ENCODE assay signal across 29 cellular contexts in genomic region chr4:149223659-149224058, GRCh38.
DNase-seq lines count a peak whose midpoint lies in the region; ATAC-seq and TF ChIP-seq lines count a peak whose summit lies in the region.
"Had no signal": no experiment of that assay in that cellular context is flagged by ENCODE, and none has a peak within 500 bp of the region (broad histone marks: within the 10 kb centered on the region; RNA-seq: fewer than 3 reads in every experiment).

No MANE protein-coding gene starts in this region.

- no peaks in the 10 kb centered on the region for H3K27me3 Mint-ChIP-seq in activated T-cell treated with anti-CD3 and anti-CD28 coated beads, Interleukin-2, amount 50 U/mL, for 72 hours (ENCODE audit: low read depth)
- H3K27me3 Mint-ChIP-seq: activated naive CD8-positive, alpha-beta T cell; activated T-cell treated with anti-CD3 and anti-CD28 coated beads, Interleukin-2, amount 50 U/mL, for 24 hours; effector memory CD8-positive, alpha-beta T cell; natural killer cell treated with Interleukin-12 subunit alpha and Interleukin-12 subunit beta and Interleukin-15 and Interleukin-18, amount 100 ng/mL, for 72 hours; stimulated activated naive CD8-positive, alpha-beta T cell treated with anti-CD3 and anti-CD28 coated beads, Interleukin-15, amount 100 ng/mL, for 72 hours had no signal

- no peak for TF ChIP-seq RAD21 in IMR-90 (IDR thresholded peaks at IDR 0.05; ENCODE audit: low read length)

- dilution Hi-C loops in IMR-90 (cut with HindIII; ENCODE audit: low sequenced_read_pairs, unreplicated experiment): no loop called here

- no peak overlapping the region for H2BK20ac ChIP-seq in IMR-90 (ENCODE audit: low read depth, low read length)

- H3K79me1 ChIP-seq in IMR-90 (ENCODE audit: low read depth in 1 of 2, low read length in 2 of 2): no peaks in the 10 kb centered on the region

- H2BK120ac ChIP-seq in IMR-90 (ENCODE audit: low read depth, low read length): no peak overlapping the region

- no peak overlapping the region for H2AK5ac ChIP-seq in IMR-90 (ENCODE audit: low read depth, low read length)

- no peak overlapping the region for H3K27ac Mint-ChIP-seq in activated T-cell treated with anti-CD3 and anti-CD28 coated beads, Interleukin-2, amount 50 U/mL, for 72 hours
- H3K27ac Mint-ChIP-seq: activated naive CD8-positive, alpha-beta T cell; activated T-cell treated with anti-CD3 and anti-CD28 coated beads, Interleukin-2, amount 50 U/mL, for 24 hours; effector memory CD8-positive, alpha-beta T cell; mesothelial cell of epicardium; natural killer cell treated with Interleukin-12 subunit alpha and Interleukin-12 subunit beta and Interleukin-15 and Interleukin-18, amount 100 ng/mL, for 72 hours; stimulated activated naive CD8-positive, alpha-beta T cell treated with anti-CD3 and anti-CD28 coated beads, Interleukin-15, amount 100 ng/mL, for 72 hours had no signal

- H3K27me3 ChIP-seq in IMR-90 (ENCODE audit: control insufficient read depth, insufficient read depth, low read length): no peaks in the 10 kb centered on the region
- H3K27me3 ChIP-seq: body of pancreas, heart left ventricle, left lung, ovary, SJCRH30, tibial nerve had no signal

- no peak overlapping the region for H3K14ac ChIP-seq in IMR-90 (replicated peaks; ENCODE audit: low read depth, low read length)

- POLR2A ChIA-PET in IMR-90 (lab: Charles Lee; ENCODE audit: unreplicated experiment): no interaction called here

- no TSS peak for BruUV-seq in IMR-90 (replicated peaks; lab: Mats Ljungman, UMichigan)

- H3K56ac ChIP-seq in IMR-90 (ENCODE audit: extremely low read depth, insufficient read depth, low read length): no peak overlapping the region

- no peak overlapping the region for H4K91ac ChIP-seq in IMR-90 (ENCODE audit: insufficient read depth, low read depth, low read length)

- no peak overlapping the region for H2AK9ac ChIP-seq in IMR-90 (replicated peaks; ENCODE audit: low read depth, low read length, poor library complexity)

- no peaks in the 10 kb centered on the region for H3K4me1 ChIP-seq in IMR-90 (ENCODE audit: control insufficient read depth, insufficient read depth, low read length)
- H3K4me1 ChIP-seq: A549, body of pancreas, heart left ventricle, left lung, SJCRH30, tibial nerve had no signal

- no peak overlapping the region for H3K4me3 Mint-ChIP-seq in activated T-cell treated with anti-CD3 and anti-CD28 coated beads, Interleukin-2, amount 50 U/mL, for 72 hours
- H3K4me3 Mint-ChIP-seq: activated naive CD8-positive, alpha-beta T cell; activated T-cell treated with anti-CD3 and anti-CD28 coated beads, Interleukin-2, amount 50 U/mL, for 24 hours; effector memory CD8-positive, alpha-beta T cell; mesothelial cell of epicardium; natural killer cell treated with Interleukin-12 subunit alpha and Interleukin-12 subunit beta and Interleukin-15 and Interleukin-18, amount 100 ng/mL, for 72 hours; stimulated activated naive CD8-positive, alpha-beta T cell treated with anti-CD3 and anti-CD28 coated beads, Interleukin-15, amount 100 ng/mL, for 72 hours had no signal

- H3K4me3 ChIP-seq in IMR-90 (ENCODE audit: insufficient read depth, low read depth, low read length) (no peak overlapping the region), cardiac fibroblast (replicated peaks in 1 of 2; ENCODE audit: low read depth in 2 of 2, low read length in 2 of 2) (no peak overlapping the region)
- H3K4me3 ChIP-seq: A549, body of pancreas, heart left ventricle, left lung, ovary, PC-9, SJCRH30, tibial nerve had no signal

- no peak for TF ChIP-seq CTCF in IMR-90 (conservative IDR thresholded peaks at IDR 0.05; ENCODE audit: low read depth, low read length)
- TF ChIP-seq CTCF in cardiac fibroblast (IDR thresholded peaks at IDR 0.05; ENCODE audit: low read depth, low read length): no peak

- H3K9me3 Mint-ChIP-seq in activated T-cell treated with anti-CD3 and anti-CD28 coated beads, Interleukin-2, amount 50 U/mL, for 72 hours: peaks cover 6 to 10% of the 10 kb centered on the region in 2 donors

- no peak overlapping the region for H3K9ac ChIP-seq in IMR-90 (ENCODE audit: low read depth, low read length)
- H3K9ac ChIP-seq: KMS-11 had no signal

- no peak overlapping the region for H4K5ac ChIP-seq in IMR-90 (ENCODE audit: low read depth, low read length)

- peaks cover 10% of the 10 kb centered on the region for H3K9me3 ChIP-seq in IMR-90 (ENCODE audit: control insufficient read depth, insufficient read depth, low read length)
- H3K9me3 ChIP-seq: A549, ovary, SJCRH30 had no signal

- in situ Hi-C loops in Caki2 (cut with HindIII; ENCODE audit: low pct_unique_long_range_greater_than_20kb, low sequenced_read_pairs) (no loop called here), IMR-90 (cut with MboI; ENCODE audit: low sequenced_read_pairs) (no loop called here)

- no peaks in the 10 kb centered on the region for H3K9me1 ChIP-seq in IMR-90 (ENCODE audit: insufficient read depth, low read length)

- H2BK5ac ChIP-seq in IMR-90 (ENCODE audit: low read depth, low read length, poor library complexity, severe bottlenecking): no peak overlapping the region

- H3K4me2 ChIP-seq in IMR-90 (ENCODE audit: low read depth, low read length): no peak overlapping the region
- H3K4me2 ChIP-seq: A549, KMS-11, PC-9 had no signal

- H4K20me1 ChIP-seq in IMR-90 (ENCODE audit: insufficient read depth, low read length): no peaks in the 10 kb centered on the region

- CTCF ChIA-PET in IMR-90 (lab: Yijun Ruan, JAX): no interaction called here

- H3K36me3 ChIP-seq in IMR-90 (ENCODE audit: control insufficient read depth, insufficient read depth, low read length): no peaks in the 10 kb centered on the region
- H3K36me3 ChIP-seq: heart left ventricle, left lung, ovary, SJCRH30, tibial nerve had no signal

- H2BK15ac ChIP-seq in IMR-90 (ENCODE audit: low read depth, low read length): no peak overlapping the region

- intact Hi-C loops in IMR-90 (cut with micrococcal nuclease): no loop called here

- H2AFZ ChIP-seq in IMR-90 (replicated peaks; ENCODE audit: low read length, poor library complexity): no peak overlapping the region
- H2AFZ ChIP-seq: PC-9 had no signal

- H3K36me3 Mint-ChIP-seq in activated T-cell treated with anti-CD3 and anti-CD28 coated beads, Interleukin-2, amount 50 U/mL, for 72 hours (ENCODE audit: insufficient read depth in 2 of 2): peaks cover 0 to 2% of the 10 kb centered on the region in 2 donors
- H3K36me3 Mint-ChIP-seq: activated naive CD8-positive, alpha-beta T cell had no signal

- H3K27ac ChIP-seq in IMR-90 (ENCODE audit: insufficient read depth, low read length): no peak overlapping the region
- H3K27ac ChIP-seq: A549, body of pancreas, heart left ventricle, KMS-11, left lung, ovary, PC-9, SJCRH30, tibial nerve had no signal

- no peaks in the 10 kb centered on the region for H3K4me1 Mint-ChIP-seq in activated T-cell treated with anti-CD3 and anti-CD28 coated beads, Interleukin-2, amount 50 U/mL, for 72 hours (ENCODE audit: low read depth)
- H3K4me1 Mint-ChIP-seq: mesothelial cell of epicardium; stimulated activated naive CD8-positive, alpha-beta T cell treated with anti-CD3 and anti-CD28 coated beads, Interleukin-15, amount 100 ng/mL, for 72 hours had no signal

- no peak overlapping the region for H4K8ac ChIP-seq in IMR-90 (ENCODE audit: low read depth in 2 of 2, low read length in 2 of 2)

- TF ChIP-seq POLR2A in IMR-90 (IDR thresholded peaks at IDR 0.05; ENCODE audit: low read depth, low read length): no peak

- DNase-seq in Caki2 (ENCODE audit: low read depth) (peak; percentile 24), IMR-90 (peak; percentile 56), cardiac fibroblast (ENCODE audit: low read depth in 2 of 2) (peak; percentile 3 to 59), kidney tubule cell (ENCODE audit: low spot score) (peak; percentile 55)
- no peak for DNase-seq in activated effector memory CD4-positive, alpha-beta T cell treated with anti-CD3 and anti-CD28 coated beads, Interleukin-2, amount 50 U/mL, for 16 hours
- no peak for DNase-seq in activated T-cell treated with anti-CD3 and anti-CD28 coated beads, Interleukin-2, amount 50 U/mL, for 72 hours
- DNase-seq: activated T-cell treated with anti-CD3 and anti-CD28 coated beads, Interleukin-2, amount 50 U/mL, for 24 hours; body of pancreas; COR-L47; effector memory CD8-positive, alpha-beta T cell; heart left ventricle; left lung; NCI-H1048; NCI-H2029; NCI-H345; ovary; right cardiac atrium; SJCRH30; stimulated activated CD4-positive, alpha-beta T cell treated with anti-CD3 and anti-CD28 coated beads, Interleukin-12 subunit alpha, Interleukin-12 subunit beta, amount 100 ng/mL, for 4 hours; stimulated activated naive CD8-positive, alpha-beta T cell treated with anti-CD3 and anti-CD28 coated beads, Interleukin-15, amount 100 ng/mL, for 72 hours had no signal

- no peak overlapping the region for H3K4ac ChIP-seq in IMR-90 (ENCODE audit: low read depth, low read length)

- no peak overlapping the region for H3K18ac ChIP-seq in IMR-90 (ENCODE audit: low read depth, low read length)

- no peak overlapping the region for H3K23ac ChIP-seq in IMR-90 (ENCODE audit: low read depth, low read length)

- ATAC-seq in IMR-90 (ENCODE audit: low read depth) (no peak), GM18909 (IDR thresholded peaks at IDR 0.05; ENCODE audit: poor library complexity, unreplicated experiment) (no peak), GM21515 (IDR thresholded peaks at IDR 0.05; ENCODE audit: unreplicated experiment) (no peak)
- ATAC-seq in activated T-cell treated with anti-CD3 and anti-CD28 coated beads, Interleukin-2, amount 50 U/mL, for 72 hours (replicated peaks in 1 of 2): no peak
- ATAC-seq: A549; body of pancreas; effector memory CD8-positive, alpha-beta T cell; heart left ventricle; left lung; natural killer cell treated with Interleukin-12 subunit alpha and Interleukin-12 subunit beta and Interleukin-15 and Interleukin-18, amount 100 ng/mL, for 72 hours; right cardiac atrium; stimulated activated naive CD8-positive, alpha-beta T cell treated with anti-CD3 and anti-CD28 coated beads, Interleukin-15, amount 100 ng/mL, for 72 hours had no signal

TF ChIP-seq in IMR-90, 13 proteins besides CTCF, POLR2A, EP300 and RAD21:
- TF ChIP-seq MAZ (IDR thresholded peaks at IDR 0.05; ENCODE audit: borderline replicate concordance, low read depth, low read length) (no peak), CHD1 (IDR thresholded peaks at IDR 0.05; ENCODE audit: low read depth, low read length) (no peak), MAFK (IDR thresholded peaks at IDR 0.05; ENCODE audit: low read depth, low read length) (no peak), BHLHE40 (IDR thresholded peaks at IDR 0.05; ENCODE audit: low read depth, low read length) (no peak), FOS (IDR thresholded peaks at IDR 0.05; ENCODE audit: low read depth, low read length) (0 out of 2 replicates have a peak, but pooled peaks have one; percentile 15)

Comparison
In these comparisons a context has a peak if more than half of its experiments do, and no peak if none do; other contexts are left out.
1. DNase-seq: peak in Caki2 (single experiment), IMR-90 (single experiment), cardiac fibroblast (2 of 2) and kidney tubule cell (single experiment); none in activated effector memory CD4-positive, alpha-beta T cell treated with anti-CD3 and anti-CD28 coated beads, Interleukin-2, amount 50 U/mL, for 16 hours (single experiment) and activated T-cell treated with anti-CD3 and anti-CD28 coated beads, Interleukin-2, amount 50 U/mL, for 72 hours (0 of 2).